ENCODE assay signal across 1 cellular context in the genomic region with DNA sequence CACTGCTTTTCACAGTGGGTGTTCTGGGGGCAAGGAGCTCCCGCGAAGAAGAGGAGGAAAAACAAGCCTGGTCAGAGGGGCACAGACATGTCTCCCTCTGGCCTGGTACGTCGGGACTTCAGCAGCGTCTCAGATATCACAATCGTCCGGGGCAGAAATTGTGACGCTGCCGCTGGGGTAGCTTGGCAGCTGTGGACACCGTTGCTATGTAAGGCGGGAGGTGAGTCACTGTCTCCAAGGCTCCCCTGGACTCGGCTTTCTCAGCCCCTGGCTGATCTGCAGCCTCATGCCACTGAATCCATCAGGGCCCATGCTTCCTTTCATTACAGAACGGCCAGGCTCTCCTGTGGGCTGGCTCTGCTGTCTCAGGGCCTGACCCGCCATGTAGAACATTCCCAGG.
TF ChIP-seq lines count a peak whose summit lies in the region.

No MANE protein-coding gene starts in this region.

TF ChIP-seq in A549, 52 proteins besides CTCF, POLR2A, EP300 and RAD21 (continued from another document):
- TF ChIP-seq, protein P1, sequence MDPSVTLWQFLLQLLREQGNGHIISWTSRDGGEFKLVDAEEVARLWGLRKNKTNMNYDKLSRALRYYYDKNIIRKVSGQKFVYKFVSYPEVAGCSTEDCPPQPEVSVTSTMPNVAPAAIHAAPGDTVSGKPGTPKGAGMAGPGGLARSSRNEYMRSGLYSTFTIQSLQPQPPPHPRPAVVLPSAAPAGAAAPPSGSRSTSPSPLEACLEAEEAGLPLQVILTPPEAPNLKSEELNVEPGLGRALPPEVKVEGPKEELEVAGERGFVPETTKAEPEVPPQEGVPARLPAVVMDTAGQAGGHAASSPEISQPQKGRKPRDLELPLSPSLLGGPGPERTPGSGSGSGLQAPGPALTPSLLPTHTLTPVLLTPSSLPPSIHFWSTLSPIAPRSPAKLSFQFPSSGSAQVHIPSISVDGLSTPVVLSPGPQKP (IDR thresholded peaks at IDR 0.05; ENCODE audit: low read depth, low read length), result no peak
